21 cellular contexts compared by ENCODE assay signal in genomic region chr12:93689076-93689834, GRCh38. TPM values are rescaled to one million over a fixed set of nuclear protein-coding genes. Genes with fewer than 3 reads are reported as not detected.
DNase-seq lines count a peak whose midpoint lies in the region; ATAC-seq, FAIRE-seq and TF ChIP-seq lines count a peak whose summit lies in the region.
"Had no signal": no experiment of that assay in that cellular context is flagged by ENCODE, and none has a peak within 500 bp of the region (broad histone marks: within the 10 kb centered on the region; RNA-seq: fewer than 3 reads in every experiment).

No MANE protein-coding gene starts in this region.

- no peak overlapping the region for H3K14ac ChIP-seq in mesenchymal stem cell (ENCODE audit: low read length in 2 of 2)

- H3K36me3 ChIP-seq in CD8-positive, alpha-beta memory T cell (ENCODE audit: insufficient read depth, low read length), result no peaks in the 10 kb centered on the region
- H3K36me3 ChIP-seq in mesenchymal stem cell (ENCODE audit: control insufficient read depth in 1 of 2, insufficient read depth in 2 of 2, low read depth in 1 of 2, low read length in 2 of 2), result no peaks in the 10 kb centered on the region
- H3K36me3 ChIP-seq: ascending aorta, gastrocnemius medialis had no signal

- no peak overlapping the region for H3K4me3 ChIP-seq in A549
- H3K4me3 ChIP-seq in CD8-positive, alpha-beta memory T cell (ENCODE audit: low read length), result no peak overlapping the region
- H3K4me3 ChIP-seq in mesenchymal stem cell (ENCODE audit: insufficient read depth in 1 of 2, low read depth in 1 of 2, low read length in 2 of 2), result no peak overlapping the region
- H3K4me3 ChIP-seq in coronary artery, result no peak overlapping the region
- H3K4me3 ChIP-seq: ascending aorta, gastrocnemius medialis had no signal

- H3K27me3 ChIP-seq in CD8-positive, alpha-beta memory T cell (ENCODE audit: insufficient read depth, low read length, poor library complexity, severe bottlenecking), result no peaks in the 10 kb centered on the region
- no peaks in the 10 kb centered on the region for H3K27me3 ChIP-seq in mesenchymal stem cell (ENCODE audit: control insufficient read depth in 1 of 2, insufficient read depth in 1 of 2, low read length in 2 of 2)
- H3K27me3 ChIP-seq: ascending aorta, gastrocnemius medialis had no signal

- no peak overlapping the region for H2BK15ac ChIP-seq in mesenchymal stem cell (ENCODE audit: low read depth, poor library complexity, severe bottlenecking)

- no peak for TF ChIP-seq RAD21 in A549 (conservative IDR thresholded peaks at IDR 0.05 in 1 of 2, IDR thresholded peaks at IDR 0.05 in 1 of 2)

- no peak overlapping the region for H2BK120ac ChIP-seq in mesenchymal stem cell (ENCODE audit: low read depth, low read length)

- no peaks in the 10 kb centered on the region for H3K27me3 Mint-ChIP-seq in CD8-positive, alpha-beta memory T cell

- no peak overlapping the region for H3K9ac ChIP-seq in mesenchymal stem cell (ENCODE audit: low read length)

- no peak overlapping the region for H3K23ac ChIP-seq in mesenchymal stem cell (ENCODE audit: low read length in 2 of 2)

- no peak overlapping the region for H3K27ac ChIP-seq in A549
- H3K27ac ChIP-seq in CD8-positive, alpha-beta memory T cell (ENCODE audit: low read depth, low read length), result peak overlapping the region; percentile 17
- peak overlapping the region; percentile 84 for H3K27ac ChIP-seq in VCaP
- no peak overlapping the region for H3K27ac ChIP-seq in mesenchymal stem cell (ENCODE audit: low read length, poor library complexity, severe bottlenecking)
- H3K27ac ChIP-seq in coronary artery, result no peak overlapping the region
- H3K27ac ChIP-seq: gastrocnemius medialis had no signal

- H3K9me3 ChIP-seq in A549 (no peaks in the 10 kb centered on the region), mesenchymal stem cell (ENCODE audit: control insufficient read depth, low read length) (no peaks in the 10 kb centered on the region)
- no peaks in the 10 kb centered on the region for H3K9me3 ChIP-seq in CD8-positive, alpha-beta memory T cell (ENCODE audit: low read length)
- H3K9me3 ChIP-seq: ascending aorta, gastrocnemius medialis had no signal

- peak overlapping the region in 3 of 8 donors; percentile 24 to 41 (median 32) for H3K27ac Mint-ChIP-seq in CD8-positive, alpha-beta memory T cell
- H3K27ac Mint-ChIP-seq: activated naive CD4-positive, alpha-beta T cell treated with anti-CD3 and anti-CD28 coated beads for 36 hours; endodermal cell; HFFc6 had no signal

- H3K4me1 ChIP-seq in A549, result no peaks in the 10 kb centered on the region
- peaks cover 21% of the 10 kb centered on the region for H3K4me1 ChIP-seq in CD8-positive, alpha-beta memory T cell (ENCODE audit: insufficient read depth, low read length)
- peaks cover 6% of the 10 kb centered on the region for H3K4me1 ChIP-seq in mesenchymal stem cell (ENCODE audit: control insufficient read depth, insufficient read depth, low read depth, low read length)

- peak overlapping the region in 1 of 2 experiments; percentile 71 for H2BK12ac ChIP-seq in mesenchymal stem cell (ENCODE audit: low read length in 2 of 2)

- H3K18ac ChIP-seq in mesenchymal stem cell (ENCODE audit: low read depth in 1 of 2, low read length in 2 of 2), result peak overlapping the region in 1 of 2 experiments; percentile 43

- H3K4me3 Mint-ChIP-seq in CD8-positive, alpha-beta memory T cell, result no peak overlapping the region
- H3K4me3 Mint-ChIP-seq: activated naive CD4-positive, alpha-beta T cell treated with anti-CD3 and anti-CD28 coated beads for 36 hours; endodermal cell; HFFc6 had no signal

- no peak for DNase-seq in A549 (ENCODE audit: low read depth in 1 of 2, low spot score in 1 of 2)
- DNase-seq in CD8-positive, alpha-beta memory T cell, result no peak
- DNase-seq in mesenchymal stem cell, result peak; percentile 32
- no peak for DNase-seq in NCI-H226
- DNase-seq in coronary artery (ENCODE audit: low spot score), result no peak
- DNase-seq: activated CD4-positive, alpha-beta T cell treated with anti-CD3 and anti-CD28 coated beads for 4 hours; activated naive CD4-positive, alpha-beta T cell treated with anti-CD3 and anti-CD28 coated beads for 36 hours; COR-L47; endodermal cell; gastrocnemius medialis; HFFc6; KBM-7; left cardiac atrium; NCI-H1092; NCI-H2107 had no signal

- TF ChIP-seq POLR2A in A549 (IDR thresholded peaks at IDR 0.05; ENCODE audit: low read length), result no peak

- H2AFZ ChIP-seq in mesenchymal stem cell (ENCODE audit: low read depth, low read length), result no peak overlapping the region

- H4K8ac ChIP-seq in mesenchymal stem cell (ENCODE audit: low read length), result no peak overlapping the region

- POLR2A ChIA-PET in A549 (lab: Yijun Ruan, JAX), result no interaction called here
- POLR2A ChIA-PET in CD8-positive, alpha-beta memory T cell (lab: Charles Lee), result no interaction called here

- H3K4ac ChIP-seq in mesenchymal stem cell (ENCODE audit: low read depth in 1 of 2, low read length in 2 of 2), result no peak overlapping the region

- H3K4me2 ChIP-seq in A549 (no peak overlapping the region), mesenchymal stem cell (ENCODE audit: low read length, poor library complexity, severe bottlenecking) (no peak overlapping the region)

- ATAC-seq in A549, result no peak
- no peak for ATAC-seq in HG02970 (IDR thresholded peaks at IDR 0.05; ENCODE audit: low FRiP score, unreplicated experiment)
- ATAC-seq in GM21737 (IDR thresholded peaks at IDR 0.05; ENCODE audit: unreplicated experiment), result no peak
- ATAC-seq: gastrocnemius medialis, left cardiac atrium had no signal

- TF ChIP-seq EP300 in A549 (IDR thresholded peaks at IDR 0.05), result no peak

- peaks cover 10 to 26% (median 13%) of the 10 kb centered on the region in 3 donors for H3K4me1 Mint-ChIP-seq in CD8-positive, alpha-beta memory T cell

- CTCF ChIA-PET in A549 (lab: Yijun Ruan, JAX), result no interaction called here
- CTCF ChIA-PET in CD8-positive, alpha-beta memory T cell (lab: Charles Lee), result no interaction called here

- no peak for FAIRE-seq in A549 (lab: Jason Lieb, UNC)
- FAIRE-seq: G401.6, GM12891 had no signal

- whole genome bisulfite sequencing in A549 (ENCODE audit: missing lambda C conversion rate), result 90% methylated on average over 2 of the region's 2 CpGs
- no CpG with 5 or more reads among the region's 2 CpGs for WGBS in mesenchymal stem cell

- TF ChIP-seq CTCF in A549 (IDR thresholded peaks at IDR 0.05) (no peak), VCaP (conservative IDR thresholded peaks at IDR 0.05) (no peak), coronary artery (IDR thresholded peaks at IDR 0.05) (no peak)

- H3K36me3 Mint-ChIP-seq in CD8-positive, alpha-beta memory T cell, result peaks cover 6 to 11% (median 7%) of the 10 kb centered on the region in 3 donors

- peaks cover 3% of the 10 kb centered on the region for H3K79me1 ChIP-seq in mesenchymal stem cell (replicated peaks; ENCODE audit: low read length, poor library complexity, severe bottlenecking)

- H2AK5ac ChIP-seq in mesenchymal stem cell (ENCODE audit: low read length, severe bottlenecking), result peak overlapping the region; percentile 42

- no peak overlapping the region for H2BK5ac ChIP-seq in mesenchymal stem cell (ENCODE audit: low read depth, low read length, poor library complexity, severe bottlenecking)

- H4K91ac ChIP-seq in mesenchymal stem cell (ENCODE audit: low read length), result no peak overlapping the region

- peaks cover 0 to 9% (median 3%) of the 10 kb centered on the region in 5 donors for H3K9me3 Mint-ChIP-seq in CD8-positive, alpha-beta memory T cell
- H3K9me3 Mint-ChIP-seq: HFFc6 had no signal

TF ChIP-seq in A549, 52 proteins besides CTCF, POLR2A, EP300 and RAD21:
- TF ChIP-seq RARB (CRISPR knock-in tag; IDR thresholded peaks at IDR 0.05) (no peak), MAFK (IDR thresholded peaks at IDR 0.05; ENCODE audit: partially characterized antibody) (peak; percentile 10)

RNA-seq across cellular contexts. Expression of gene CRADD, which starts 12.1 kb away (rescaled TPM):
- polyA plus RNA-seq in A549 (2011; rRNA removed) (21.8 and 23.0 TPM in 2 replicates), A549 (2017; fragmentation: RNase III; extraction: RNeasy Plus Mini Kit Qiagen cat#74134 plus additional on column Dnase treatment) (12.8 to 14.3 TPM (median 13.2 TPM) in 3 replicates)
- 13.6 and 15.8 TPM in 2 replicates for polyA plus RNA-seq in A549 (2012; cell fraction: cytosol; rRNA removed)
- 9.5 and 10.0 TPM in 2 replicates for polyA plus RNA-seq in A549 (2012; cell fraction: nucleus; rRNA removed)
- polyA minus RNA-seq in A549 (2011; rRNA and poly(A)+ RNA removed), result 12.4 and 12.5 TPM in 2 replicates
- total RNA-seq in CD8-positive, alpha-beta memory T cell, result 10 to 100 TPM in 1 of 2 experiments, 1 to 10 TPM in 1; 8.6 to 11.7 TPM
- 13.2 TPM for polyA plus RNA-seq in CD8-positive, alpha-beta memory T cell
- polyA plus RNA-seq in mesenchymal stem cell (2013, experiment 1 of 2), result 9.1 TPM
- 8.8 TPM for polyA plus RNA-seq in mesenchymal stem cell (2013, experiment 2 of 2)
- total RNA-seq: ascending aorta had no signal

Comparison
In these comparisons a context has a peak if more than half of its experiments do, and no peak if none do; other contexts are left out.
1. H3K27ac ChIP-seq: peak in CD8-positive, alpha-beta memory T cell (single experiment) and VCaP (single experiment); none in A549 (0 of 2), mesenchymal stem cell (single experiment) and coronary artery (0 of 2).